ENCODE assay signal across 10 cellular contexts in genomic region chr12:88255847-88256246, GRCh38.
"Had no signal": no experiment of that assay in that cellular context is flagged by ENCODE, and none has a peak within 500 bp of the region (broad histone marks: within the 10 kb centered on the region; RNA-seq: fewer than 3 reads in every experiment).

No MANE protein-coding gene starts in this region.

- FAIRE-seq: H1, H54 had no signal

- H3K4me3 Mint-ChIP-seq: H9, HFFc6 had no signal

- H3K9me3 Mint-ChIP-seq: H9, HFFc6 had no signal

- H3K4me3 ChIP-seq: GM23248 had no signal

- H2AFZ ChIP-seq: GM23248 had no signal

- H3K4me2 ChIP-seq: KMS-11 had no signal

- DNase-seq: GM23248, H9, HCEC 1CT, HFFc6, IMR-90, KBM-7 had no signal

- H3K27ac ChIP-seq: GM23248, HL-60, KMS-11 had no signal

- H3K27ac Mint-ChIP-seq: H9, HFFc6 had no signal

- H3K4me1 Mint-ChIP-seq: H9 had no signal
